Comparison of ENCODE assay signal across 19 cellular contexts in genomic region chr4:94084155-94084554, GRCh38.
DNase-seq lines count a peak whose midpoint lies in the region; ATAC-seq and TF ChIP-seq lines count a peak whose summit lies in the region.
"Had no signal": no experiment of that assay in that cellular context is flagged by ENCODE, and none has a peak within 500 bp of the region (broad histone marks: within the 10 kb centered on the region; RNA-seq: fewer than 3 reads in every experiment).

No MANE protein-coding gene starts in this region.

- H3K9me3 Mint-ChIP-seq in WTC11: peaks cover 55% of the 10 kb centered on the region
- H3K9me3 Mint-ChIP-seq in glutamatergic neuron (ENCODE audit: unreplicated experiment): peaks cover 6% of the 10 kb centered on the region

- peak; percentile 55 for DNase-seq in ELF-1 (ENCODE audit: low read depth, low spot score)
- DNase-seq in WTC11 (ENCODE audit: low spot score): no peak
- peak; percentile 25 for DNase-seq in islet precursor cell
- no peak for DNase-seq in GM13976 (ENCODE audit: low spot score)
- DNase-seq in glutamatergic neuron: no peak
- DNase-seq: AML-193; Caco-2; CD4-positive, alpha-beta T cell; DMS79; GF-D8; Kasumi-1; KG1 had no signal

- peak overlapping the region; percentile 44; the same call in 1 of the 2 replicates for H3K27ac ChIP-seq in HUES6 (ENCODE audit: low read depth, low read length)
- H3K27ac ChIP-seq: 22Rv1, A549, C4-2B had no signal

- no peak for TF ChIP-seq CTCF in WTC11 (IDR thresholded peaks at IDR 0.05)
- TF ChIP-seq CTCF in GM13976 (IDR thresholded peaks at IDR 0.05; ENCODE audit: borderline replicate concordance, control extremely low read depth, extremely low read depth, insufficient read depth, missing control alignments): no peak
- TF ChIP-seq CTCF in glutamatergic neuron (IDR thresholded peaks at IDR 0.05; ENCODE audit: partially characterized antibody, unreplicated experiment): no peak

- H3K4me1 Mint-ChIP-seq in WTC11 (peaks cover 33% of the 10 kb centered on the region), glutamatergic neuron (ENCODE audit: low read depth, unreplicated experiment) (no peaks in the 10 kb centered on the region)
- H3K4me1 Mint-ChIP-seq: IgD-negative memory B cell had no signal

- ATAC-seq in WTC11: peak; percentile 70
- ATAC-seq in HG03432 (IDR thresholded peaks at IDR 0.05; ENCODE audit: unreplicated experiment): no peak
- ATAC-seq: A549, HepG2 had no signal

- H3K36me3 Mint-ChIP-seq in WTC11: peaks cover 50% of the 10 kb centered on the region
- H3K36me3 Mint-ChIP-seq in glutamatergic neuron (ENCODE audit: unreplicated experiment): peaks cover 15% of the 10 kb centered on the region
- H3K36me3 Mint-ChIP-seq: IgD-negative memory B cell had no signal

- H3K4me3 ChIP-seq in HUES6 (ENCODE audit: low read depth, low read length): no peak overlapping the region
- H3K4me3 ChIP-seq: A549 had no signal

- CTCF ChIA-PET in WTC11 (lab: Charles Lee): interaction anchor here (1.4 kb wide), 1 partner anchor 14 kb away, joined by 3 read pairs; no protein-coding TSS in a partner anchor

- H3K27ac Mint-ChIP-seq in WTC11 (peak overlapping the region; percentile 72), glutamatergic neuron (ENCODE audit: unreplicated experiment) (no peak overlapping the region)
- H3K27ac Mint-ChIP-seq: CD4-positive, alpha-beta T cell; IgD-negative memory B cell had no signal

- peaks cover 42% of the 10 kb centered on the region for H3K9me3 ChIP-seq in HUES6 (ENCODE audit: control insufficient read depth, insufficient read depth, low read depth, low read length)
- H3K9me3 ChIP-seq: A549, Caco-2 had no signal

- no peaks in the 10 kb centered on the region for H3K27me3 ChIP-seq in HUES6 (ENCODE audit: control insufficient read depth, insufficient read depth, low read length)

- peak overlapping the region; percentile 53 for H3K9ac ChIP-seq in HUES6 (ENCODE audit: low read length)

- H3K36me3 ChIP-seq in HUES6 (ENCODE audit: control insufficient read depth, insufficient read depth, low read length): no peaks in the 10 kb centered on the region; the same call in 1 of the 2 replicates

- H3K27me3 Mint-ChIP-seq in WTC11 (ENCODE audit: low read depth): no peaks in the 10 kb centered on the region
- H3K27me3 Mint-ChIP-seq in glutamatergic neuron (ENCODE audit: unreplicated experiment): no peaks in the 10 kb centered on the region
- H3K27me3 Mint-ChIP-seq: CD4-positive, alpha-beta T cell; IgD-negative memory B cell had no signal

- H3K4me3 Mint-ChIP-seq in WTC11 (no peak overlapping the region), glutamatergic neuron (ENCODE audit: unreplicated experiment) (no peak overlapping the region)
- H3K4me3 Mint-ChIP-seq: CD4-positive, alpha-beta T cell; IgD-negative memory B cell had no signal

- in situ Hi-C loops in GM13976 (cut with MboI; ENCODE audit: low sequenced_read_pairs, unreplicated experiment): no loop called here

- H3K4me1 ChIP-seq in HUES6 (ENCODE audit: control insufficient read depth, insufficient read depth, low read length): no peaks in the 10 kb centered on the region; the same call in 1 of the 2 replicates
- H3K4me1 ChIP-seq: A549, Caco-2 had no signal

- POLR2A ChIA-PET in WTC11 (lab: Charles Lee): no interaction called here

TF ChIP-seq in WTC11, 78 proteins besides CTCF, POLR2A, EP300 and RAD21 (continues in another document):
- TF ChIP-seq MAX (CRISPR knock-in tag; IDR thresholded peaks at IDR 0.05) (no peak), MYBL2 (CRISPR knock-in tag; IDR thresholded peaks at IDR 0.05) (no peak), KAT7 (CRISPR knock-in tag; IDR thresholded peaks at IDR 0.05; ENCODE audit: borderline replicate concordance) (no peak), NR3C1 (CRISPR knock-in tag; conservative IDR thresholded peaks at IDR 0.05; ENCODE audit: low read depth) (no peak), ZNF416 (CRISPR knock-in tag; IDR thresholded peaks at IDR 0.05) (no peak), ERG (CRISPR knock-in tag; IDR thresholded peaks at IDR 0.05) (no peak), ZNF317 (CRISPR knock-in tag; IDR thresholded peaks at IDR 0.05; ENCODE audit: borderline replicate concordance, low read depth) (no peak), ZNF671 (CRISPR knock-in tag; IDR thresholded peaks at IDR 0.05) (no peak), SMAD4 (CRISPR knock-in tag; IDR thresholded peaks at IDR 0.05) (no peak), ZNF423 (CRISPR knock-in tag; IDR thresholded peaks at IDR 0.05) (no peak), ELF4 (CRISPR knock-in tag; IDR thresholded peaks at IDR 0.05; ENCODE audit: low read depth) (no peak), ATF2 (CRISPR knock-in tag; IDR thresholded peaks at IDR 0.05; ENCODE audit: borderline replicate concordance, low read depth) (no peak), PRDM15 (CRISPR knock-in tag; IDR thresholded peaks at IDR 0.05) (no peak), EMX1 (CRISPR knock-in tag; IDR thresholded peaks at IDR 0.05) (no peak), SOX15 (CRISPR knock-in tag; IDR thresholded peaks at IDR 0.05) (no peak), ZNF232 (CRISPR knock-in tag; IDR thresholded peaks at IDR 0.05) (no peak), ZNF281 (CRISPR knock-in tag; IDR thresholded peaks at IDR 0.05) (no peak), ATF1 (CRISPR knock-in tag; IDR thresholded peaks at IDR 0.05) (no peak)

Comparison
In these comparisons a context has a peak if more than half of its experiments do, and no peak if none do; other contexts are left out.
1. DNase-seq: peak in ELF-1 (single experiment) and islet precursor cell (single experiment); none in WTC11 (single experiment), GM13976 (single experiment) and glutamatergic neuron (single experiment).